Comparison of ENCODE assay signal across 17 cellular contexts in genomic region chr10:114367676-114368391, GRCh38. TPM values are rescaled to one million over a fixed set of nuclear protein-coding genes. Genes with fewer than 3 reads are reported as not detected.
DNase-seq lines count a peak whose midpoint lies in the region; ATAC-seq, FAIRE-seq and TF ChIP-seq lines count a peak whose summit lies in the region.
"Had no signal": no experiment of that assay in that cellular context is flagged by ENCODE, and none has a peak within 500 bp of the region (broad histone marks: within the 10 kb centered on the region; RNA-seq: fewer than 3 reads in every experiment).

No MANE protein-coding gene starts in this region.

- DNase-seq in BE2C (peak; percentile 32), RWPE1 (ENCODE audit: low spot score) (peak; percentile 43), hepatic stellate cell (ENCODE audit: low spot score) (peak; percentile 33), trophoblast cell (peak; percentile 86 to 91), gastrocnemius medialis (no peak), frontal cortex (ENCODE audit: low spot score in 2 of 2) (no peak), occipital lobe (lab: John Stamatoyannopoulos, UW) (no peak)
- DNase-seq: activated CD4-positive, alpha-beta T cell treated with anti-CD3 and anti-CD28 coated beads, Interleukin-2, amount 50 U/mL, for 4 hours; effector CD8-positive, alpha-beta T cell; left cardiac atrium; natural killer cell; NCI-H1092 treated with DMSO at 0.1 percent for 48 hours; RPMI8226; stimulated activated CD4-positive, alpha-beta T cell treated with anti-CD3 and anti-CD28 coated beads, Interleukin-12 subunit alpha, Interleukin-12 subunit beta, amount 100 ng/mL, for 4 hours; T1000 had no signal

- CTCF ChIA-PET in RWPE1 (lab: Yijun Ruan, JAX) = interaction anchor here (0.6 to 1.2 kb wide), 3 partner anchors 21 to 65 kb away, joined by 3 to 4 read pairs (median 4); no protein-coding TSS in a partner anchor

- no peak overlapping the region for H3K23ac ChIP-seq in trophoblast cell (ENCODE audit: low read length)

- FAIRE-seq in frontal cortex (lab: Jason Lieb, UNC) = no peak

- peak overlapping the region; percentile 17 for H3K14ac ChIP-seq in trophoblast cell (ENCODE audit: low read length)

- peak overlapping the region; percentile 92 for H4K91ac ChIP-seq in trophoblast cell (ENCODE audit: low read depth, low read length)

- no peak overlapping the region for H2AK5ac ChIP-seq in trophoblast cell (ENCODE audit: low read length)

- no peak overlapping the region for H3K4me3 ChIP-seq in BE2C (ENCODE audit: low read depth, low read length)
- no peak overlapping the region for H3K4me3 ChIP-seq in trophoblast cell (ENCODE audit: low read depth, low read length)
- no peak overlapping the region for H3K4me3 ChIP-seq in gastrocnemius medialis

- H3K4me1 ChIP-seq in BE2C (peaks cover 9% of the 10 kb centered on the region), trophoblast cell (ENCODE audit: control insufficient read depth in 1 of 2, insufficient read depth in 2 of 2, low read length in 2 of 2) (peaks cover 38 to 42% of the 10 kb centered on the region in 2 experiments), gastrocnemius medialis (no peaks in the 10 kb centered on the region)

- H3K27me3 ChIP-seq in BE2C (no peaks in the 10 kb centered on the region), trophoblast cell (ENCODE audit: insufficient read depth, low read length) (no peaks in the 10 kb centered on the region), gastrocnemius medialis (peaks cover 0 to 2% (median 0%) of the 10 kb centered on the region in 3 donors)

- H4K8ac ChIP-seq in trophoblast cell (ENCODE audit: low read depth, low read length) = peak overlapping the region; percentile 54

- peak overlapping the region; percentile 47 for H3K4me2 ChIP-seq in trophoblast cell (ENCODE audit: low read length)

- no peak overlapping the region for H2AFZ ChIP-seq in trophoblast cell (ENCODE audit: insufficient read depth, low read length, poor library complexity)

- TF ChIP-seq POLR2A in gastrocnemius medialis (IDR thresholded peaks at IDR 0.05) = no peak

- POLR2A ChIA-PET in RWPE1 (lab: Yijun Ruan, JAX; ENCODE audit: low non-redundant PET) = no interaction called here

- H3K79me1 ChIP-seq in trophoblast cell (ENCODE audit: low read length) = peaks cover 38% of the 10 kb centered on the region

- no peak overlapping the region for H4K12ac ChIP-seq in trophoblast cell (ENCODE audit: low read depth, low read length)

- H3K9ac ChIP-seq in trophoblast cell (ENCODE audit: low read length) = no peak overlapping the region

- peak overlapping the region; percentile 72 for H3K27ac ChIP-seq in RWPE1
- peak overlapping the region; percentile 98 for H3K27ac ChIP-seq in trophoblast cell (ENCODE audit: low read depth, low read length)
- H3K27ac ChIP-seq in gastrocnemius medialis = no peak overlapping the region

- H3K9me3 ChIP-seq in BE2C (no peaks in the 10 kb centered on the region), trophoblast cell (ENCODE audit: insufficient read depth, low read depth, low read length) (no peaks in the 10 kb centered on the region), gastrocnemius medialis (no peaks in the 10 kb centered on the region)

- TF ChIP-seq CTCF in BE2C (IDR thresholded peaks at IDR 0.05; ENCODE audit: low read depth, low read length) (no peak), RWPE1 (conservative IDR thresholded peaks at IDR 0.05; ENCODE audit: low read depth) (no peak), gastrocnemius medialis (IDR thresholded peaks at IDR 0.05 in 4 of 5, conservative IDR thresholded peaks at IDR 0.05 in 1 of 5) (no peak)

- H3K36me3 ChIP-seq in BE2C (no peaks in the 10 kb centered on the region), trophoblast cell (ENCODE audit: control insufficient read depth in 1 of 2, insufficient read depth in 2 of 2, low read length in 2 of 2) (peaks cover 3 to 9% of the 10 kb centered on the region in 2 experiments), gastrocnemius medialis (no peaks in the 10 kb centered on the region)

- ATAC-seq in gastrocnemius medialis (no peak), HG03175 (IDR thresholded peaks at IDR 0.05; ENCODE audit: unreplicated experiment) (no peak)
- ATAC-seq: HCT116 had no signal

- H2BK120ac ChIP-seq in trophoblast cell (ENCODE audit: insufficient read depth, low read length, poor library complexity) = peak overlapping the region; percentile 98

- intact Hi-C loops in gastrocnemius medialis (cut with DNase I; ENCODE audit: low total_unique reads) = no loop called here

- no CpG with 5 or more reads among the region's 9 CpGs for WGBS in trophoblast cell (ENCODE audit: extremely low coverage, insufficient coverage, insufficient read length)

- peak overlapping the region; percentile 87 for H3K18ac ChIP-seq in trophoblast cell (ENCODE audit: low read length)

- H2BK5ac ChIP-seq in trophoblast cell (ENCODE audit: low read depth, low read length, poor library complexity) = peak overlapping the region; percentile 98

- H3K4ac ChIP-seq in trophoblast cell (ENCODE audit: low read depth, low read length) = no peak overlapping the region

- in situ Hi-C loops in gastrocnemius medialis (cut with MboI; ENCODE audit: low sequenced_read_pairs in 4 of 4) = no loop called here

- H3K79me2 ChIP-seq in trophoblast cell (ENCODE audit: control insufficient read depth, insufficient read depth, low read length, poor library complexity) = peaks cover 17% of the 10 kb centered on the region

- peak overlapping the region; percentile 56 for H2BK12ac ChIP-seq in trophoblast cell (ENCODE audit: low read length)

RNA-seq across cellular contexts. Expression of gene AFAP1L2, which starts 36.5 kb away (rescaled TPM):
- 1.4 TPM for polyA plus RNA-seq in BE2C (2012; ENCODE audit: insufficient read depth, insufficient read length, low read depth)
- 41.9 and 43.1 TPM in 2 replicates for polyA plus RNA-seq in trophoblast cell (2013)
- 1 to 10 TPM; 1.3 to 3.5 (median 2.1) TPM for total RNA-seq in gastrocnemius medialis
- total RNA-seq in frontal cortex = 6.1 TPM
- total RNA-seq in occipital lobe = 8.1 TPM

Comparison
In these comparisons a context has a peak if more than half of its experiments do, and no peak if none do; other contexts are left out.
1. DNase-seq: peak in BE2C (single experiment), RWPE1 (single experiment), hepatic stellate cell (single experiment) and trophoblast cell (2 of 2); none in gastrocnemius medialis (0 of 2), frontal cortex (0 of 2) and occipital lobe (single experiment).
2. H3K27ac ChIP-seq: peak in RWPE1 (single experiment) and trophoblast cell (single experiment); none in gastrocnemius medialis (0 of 4).